9 cellular contexts compared by ENCODE assay signal in genomic region chr16:89696598-89697128, GRCh38. TPM values are rescaled to one million over a fixed set of nuclear protein-coding genes. Genes with fewer than 3 reads are reported as not detected.
DNase-seq lines count a peak whose midpoint lies in the region; ATAC-seq and TF ChIP-seq lines count a peak whose summit lies in the region.
"Had no signal": no experiment of that assay in that cellular context is flagged by ENCODE, and none has a peak within 500 bp of the region (broad histone marks: within the 10 kb centered on the region; RNA-seq: fewer than 3 reads in every experiment).

No MANE protein-coding gene starts in this region.

- no peak overlapping the region for H3K4me3 ChIP-seq in right cardiac atrium (ENCODE audit: low read length)
- no peak overlapping the region for H3K4me3 ChIP-seq in heart left ventricle

- peak in 2 of 3 donors; percentile 7 to 61 for DNase-seq in right cardiac atrium
- no peak for DNase-seq in heart left ventricle
- peak; percentile 35 for DNase-seq in activated T-helper 1 cell treated with anti-CD3 and anti-CD28 coated beads, Interleukin-12 subunit alpha, Interleukin-12 subunit beta, Interleukin-2, Interleukin-4 antibody, amounts not matched to agents 30 ng/mL and 10 ng/mL and 1 ng/mL, durations not matched to agents 14 hours and 24 hours and 36 hours (ENCODE audit: low spot score)
- DNase-seq in stimulated activated naive CD8-positive, alpha-beta T cell treated with anti-CD3 and anti-CD28 coated beads, Interleukin-15, Interleukin-2, amounts not matched to agents 100 U/mL and 50 U/mL, for 24 hours, result peak; percentile 38
- no peak for DNase-seq in NCI-H2081 treated with DMSO at 0.1 percent for 48 hours (lab: John Stamatoyannopoulos, UW)
- DNase-seq: AML-193, NCI-H526 had no signal

- no peaks in the 10 kb centered on the region for H3K9me3 Mint-ChIP-seq in activated T-helper 1 cell treated with anti-CD3 and anti-CD28 coated beads, Interleukin-12 subunit alpha, Interleukin-12 subunit beta, Interleukin-2, Interleukin-4 antibody, amounts not matched to agents 30 ng/mL and 10 ng/mL and 1 ng/mL, durations not matched to agents 14 hours and 24 hours and 36 hours
- H3K9me3 Mint-ChIP-seq: dendritic cell treated with granulocyte-macrophage colony-stimulating factor and Interleukin-4, amounts not matched to agents 40 ng/mL and 50 ng/mL, for 4 days had no signal

- ATAC-seq in right cardiac atrium, result no peak
- ATAC-seq in heart left ventricle, result no peak
- no peak for ATAC-seq in stimulated activated naive CD8-positive, alpha-beta T cell treated with anti-CD3 and anti-CD28 coated beads, Interleukin-15, Interleukin-2, amounts not matched to agents 100 U/mL and 50 U/mL, for 24 hours
- no peak for ATAC-seq in GM18511 (IDR thresholded peaks at IDR 0.05; ENCODE audit: unreplicated experiment)

- intact Hi-C loops in right cardiac atrium (cut with DNase I), result no loop called here
- intact Hi-C loops in heart left ventricle (cut with DNase I), result no loop called here
- intact Hi-C loops in activated T-helper 1 cell treated with anti-CD3 and anti-CD28 coated beads, Interleukin-12 subunit alpha, Interleukin-12 subunit beta, Interleukin-2, Interleukin-4 antibody, amounts not matched to agents 30 ng/mL and 10 ng/mL and 1 ng/mL, durations not matched to agents 14 hours and 24 hours and 36 hours (cut with micrococcal nuclease), result no loop called here

- H3K27ac Mint-ChIP-seq in activated T-helper 1 cell treated with anti-CD3 and anti-CD28 coated beads, Interleukin-12 subunit alpha, Interleukin-12 subunit beta, Interleukin-2, Interleukin-4 antibody, amounts not matched to agents 30 ng/mL and 10 ng/mL and 1 ng/mL, durations not matched to agents 14 hours and 24 hours and 36 hours, result no peak overlapping the region
- H3K27ac Mint-ChIP-seq: dendritic cell treated with granulocyte-macrophage colony-stimulating factor and Interleukin-4, amounts not matched to agents 40 ng/mL and 50 ng/mL, for 4 days had no signal

- H3K4me1 ChIP-seq in right cardiac atrium (ENCODE audit: control insufficient read depth, insufficient read depth, low read length) (peaks cover 3% of the 10 kb centered on the region), heart left ventricle (peaks cover 6 to 26% (median 17%) of the 10 kb centered on the region in 12 donors)

- H3K4me3 Mint-ChIP-seq in activated T-helper 1 cell treated with anti-CD3 and anti-CD28 coated beads, Interleukin-12 subunit alpha, Interleukin-12 subunit beta, Interleukin-2, Interleukin-4 antibody, amounts not matched to agents 30 ng/mL and 10 ng/mL and 1 ng/mL, durations not matched to agents 14 hours and 24 hours and 36 hours, result no peak overlapping the region
- H3K4me3 Mint-ChIP-seq: dendritic cell treated with granulocyte-macrophage colony-stimulating factor and Interleukin-4, amounts not matched to agents 40 ng/mL and 50 ng/mL, for 4 days had no signal

- H3K27ac ChIP-seq in right cardiac atrium (ENCODE audit: low read length) (no peak overlapping the region), heart left ventricle (no peak overlapping the region)

- TF ChIP-seq CTCF in heart left ventricle (IDR thresholded peaks at IDR 0.05), result no peak

- 73% methylated on average over 22 of the region's 22 CpGs for WGBS in right cardiac atrium
- WGBS in heart left ventricle, 4 donors, result 74 to 80% (median 77%) methylated on average over 7 to 22 of the region's 22 CpGs

- H3K9me3 ChIP-seq in right cardiac atrium (ENCODE audit: control insufficient read depth, low read length) (no peaks in the 10 kb centered on the region), heart left ventricle (no peaks in the 10 kb centered on the region)

- no peaks in the 10 kb centered on the region for H3K4me1 Mint-ChIP-seq in activated T-helper 1 cell treated with anti-CD3 and anti-CD28 coated beads, Interleukin-12 subunit alpha, Interleukin-12 subunit beta, Interleukin-2, Interleukin-4 antibody, amounts not matched to agents 30 ng/mL and 10 ng/mL and 1 ng/mL, durations not matched to agents 14 hours and 24 hours and 36 hours (ENCODE audit: low read depth)

- H3K36me3 Mint-ChIP-seq in activated T-helper 1 cell treated with anti-CD3 and anti-CD28 coated beads, Interleukin-12 subunit alpha, Interleukin-12 subunit beta, Interleukin-2, Interleukin-4 antibody, amounts not matched to agents 30 ng/mL and 10 ng/mL and 1 ng/mL, durations not matched to agents 14 hours and 24 hours and 36 hours (ENCODE audit: low read depth), result peaks cover 8% of the 10 kb centered on the region

- H3K27me3 ChIP-seq in right cardiac atrium (ENCODE audit: control insufficient read depth, insufficient read depth) (no peaks in the 10 kb centered on the region), heart left ventricle (no peaks in the 10 kb centered on the region)

- no peak for TF ChIP-seq POLR2A in heart left ventricle (IDR thresholded peaks at IDR 0.05)

- H3K36me3 ChIP-seq in heart left ventricle, result peaks cover 0 to 52% (median 32%) of the 10 kb centered on the region in 9 donors

- H3K27me3 Mint-ChIP-seq in activated T-helper 1 cell treated with anti-CD3 and anti-CD28 coated beads, Interleukin-12 subunit alpha, Interleukin-12 subunit beta, Interleukin-2, Interleukin-4 antibody, amounts not matched to agents 30 ng/mL and 10 ng/mL and 1 ng/mL, durations not matched to agents 14 hours and 24 hours and 36 hours (ENCODE audit: insufficient read depth), result no peaks in the 10 kb centered on the region
- H3K27me3 Mint-ChIP-seq: dendritic cell treated with granulocyte-macrophage colony-stimulating factor and Interleukin-4, amounts not matched to agents 40 ng/mL and 50 ng/mL, for 4 days had no signal

RNA-seq across cellular contexts. Expression of gene SPATA2L, which starts 4.8 kb away (rescaled TPM):
- total RNA-seq in right cardiac atrium (1 to 10 TPM; 2.3 to 5.2 (median 3.6) TPM), heart left ventricle (10 to 100 TPM in 1 of 9 donors, 1 to 10 TPM in 8; 2.0 to 14.1 (median 4.0) TPM)
- polyA plus RNA-seq in right cardiac atrium (3.1 TPM), heart left ventricle (10 to 100 TPM in 1 of 2 donors, 1 to 10 TPM in 1; 1.9 to 15.0 TPM)
- total RNA-seq in activated T-helper 1 cell treated with anti-CD3 and anti-CD28 coated beads, Interleukin-12 subunit alpha, Interleukin-12 subunit beta, Interleukin-2, Interleukin-4 antibody, amounts not matched to agents 30 ng/mL and 10 ng/mL and 1 ng/mL, durations not matched to agents 14 hours and 24 hours and 36 hours, result 14.1 and 15.2 TPM in 2 replicates

RNA-seq across cellular contexts. Expression of gene CDK10, which starts 10.2 kb away (rescaled TPM):
- total RNA-seq in right cardiac atrium, result 10 to 100 TPM; 21.4 to 29.7 (median 26.9) TPM
- polyA plus RNA-seq in right cardiac atrium, result 25.7 TPM
- total RNA-seq in heart left ventricle, result 10 to 100 TPM; 16.1 to 31.4 (median 20.0) TPM
- polyA plus RNA-seq in heart left ventricle, result 10 to 100 TPM; 22.9 to 30.7 TPM
- 93.9 and 99.6 TPM in 2 replicates for total RNA-seq in activated T-helper 1 cell treated with anti-CD3 and anti-CD28 coated beads, Interleukin-12 subunit alpha, Interleukin-12 subunit beta, Interleukin-2, Interleukin-4 antibody, amounts not matched to agents 30 ng/mL and 10 ng/mL and 1 ng/mL, durations not matched to agents 14 hours and 24 hours and 36 hours

RNA-seq across cellular contexts. Expression of gene VPS9D1, which starts 24.0 kb away (rescaled TPM):
- total RNA-seq in right cardiac atrium (10 to 100 TPM; 10.6 to 16.3 (median 14.8) TPM), heart left ventricle (10 to 100 TPM in 6 of 9 donors, 1 to 10 TPM in 3; 7.6 to 17.0 (median 11.0) TPM)
- polyA plus RNA-seq in right cardiac atrium (18.4 TPM), heart left ventricle (10 to 100 TPM in 1 of 2 donors, 1 to 10 TPM in 1; 7.3 to 20.2 TPM)
- 4.9 and 5.9 TPM in 2 replicates for total RNA-seq in activated T-helper 1 cell treated with anti-CD3 and anti-CD28 coated beads, Interleukin-12 subunit alpha, Interleukin-12 subunit beta, Interleukin-2, Interleukin-4 antibody, amounts not matched to agents 30 ng/mL and 10 ng/mL and 1 ng/mL, durations not matched to agents 14 hours and 24 hours and 36 hours

RNA-seq across cellular contexts. Expression of gene ZNF276, which starts 24.7 kb away (rescaled TPM):
- 10 to 100 TPM; 12.4 to 16.2 (median 14.9) TPM for total RNA-seq in right cardiac atrium
- polyA plus RNA-seq in right cardiac atrium, result 12.1 TPM
- 10 to 100 TPM in 8 of 9 donors, 1 to 10 TPM in 1; 9.4 to 19.9 (median 12.7) TPM for total RNA-seq in heart left ventricle
- 10 to 100 TPM; 12.2 to 14.0 TPM for polyA plus RNA-seq in heart left ventricle
- total RNA-seq in activated T-helper 1 cell treated with anti-CD3 and anti-CD28 coated beads, Interleukin-12 subunit alpha, Interleukin-12 subunit beta, Interleukin-2, Interleukin-4 antibody, amounts not matched to agents 30 ng/mL and 10 ng/mL and 1 ng/mL, durations not matched to agents 14 hours and 24 hours and 36 hours, result 34.2 and 36.4 TPM in 2 replicates

RNA-seq across cellular contexts. Expression of gene SPATA33, which starts 39.0 kb away (rescaled TPM):
- total RNA-seq in right cardiac atrium (1 to 10 TPM; 1.4 to 5.3 (median 3.3) TPM), heart left ventricle (1 to 10 TPM in 8 of 9 donors, under 1 TPM in 1; 0.94 to 5.1 (median 3.0) TPM)
- polyA plus RNA-seq in right cardiac atrium (2.4 TPM), heart left ventricle (1 to 10 TPM; 1.8 to 3.9 TPM)
- 15.1 and 16.1 TPM in 2 replicates for total RNA-seq in activated T-helper 1 cell treated with anti-CD3 and anti-CD28 coated beads, Interleukin-12 subunit alpha, Interleukin-12 subunit beta, Interleukin-2, Interleukin-4 antibody, amounts not matched to agents 30 ng/mL and 10 ng/mL and 1 ng/mL, durations not matched to agents 14 hours and 24 hours and 36 hours

Comparison
In these comparisons a context has a peak if more than half of its experiments do, and no peak if none do; other contexts are left out.
1. DNase-seq: peak in right cardiac atrium (2 of 3), activated T-helper 1 cell treated with anti-CD3 and anti-CD28 coated beads, Interleukin-12 subunit alpha, Interleukin-12 subunit beta, Interleukin-2, Interleukin-4 antibody, amounts not matched to agents 30 ng/mL and 10 ng/mL and 1 ng/mL, durations not matched to agents 14 hours and 24 hours and 36 hours (single experiment) and stimulated activated naive CD8-positive, alpha-beta T cell treated with anti-CD3 and anti-CD28 coated beads, Interleukin-15, Interleukin-2, amounts not matched to agents 100 U/mL and 50 U/mL, for 24 hours (single experiment); none in heart left ventricle (0 of 5) and NCI-H2081 treated with DMSO at 0.1 percent for 48 hours (single experiment).